Comparison of ENCODE assay signal across 2 cellular contexts in genomic region chr19:10661946-10662345, GRCh38.
TF ChIP-seq lines count a peak whose summit lies in the region.

No MANE protein-coding gene starts in this region.

TF ChIP-seq in HepG2, 621 proteins besides CTCF, POLR2A, EP300 and RAD21:
- TF ChIP-seq, protein P1, sequence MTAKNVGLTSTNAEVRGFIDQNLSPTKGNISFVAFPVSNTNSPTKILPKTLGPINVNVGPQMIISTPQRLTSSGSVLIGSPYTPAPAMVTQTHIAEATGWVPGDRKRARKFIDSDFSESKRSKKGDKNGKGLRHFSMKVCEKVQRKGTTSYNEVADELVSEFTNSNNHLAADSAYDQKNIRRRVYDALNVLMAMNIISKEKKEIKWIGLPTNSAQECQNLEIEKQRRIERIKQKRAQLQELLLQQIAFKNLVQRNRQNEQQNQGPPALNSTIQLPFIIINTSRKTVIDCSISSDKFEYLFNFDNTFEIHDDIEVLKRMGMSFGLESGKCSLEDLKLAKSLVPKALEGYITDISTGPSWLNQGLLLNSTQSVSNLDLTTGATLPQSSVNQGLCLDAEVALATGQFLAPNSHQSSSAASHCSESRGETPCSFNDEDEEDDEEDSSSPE (CRISPR knock-in tag; IDR thresholded peaks at IDR 0.05): no peak
- peak; percentile 11 for TF ChIP-seq RBM22 (optimal IDR thresholded peaks at IDR 0.05; ENCODE audit: low read length)

TF ChIP-seq in WTC11, 78 proteins besides CTCF, POLR2A, EP300 and RAD21:
- TF ChIP-seq GABPB1 (CRISPR knock-in tag; IDR thresholded peaks at IDR 0.05): no peak
- TF ChIP-seq, protein P2, sequence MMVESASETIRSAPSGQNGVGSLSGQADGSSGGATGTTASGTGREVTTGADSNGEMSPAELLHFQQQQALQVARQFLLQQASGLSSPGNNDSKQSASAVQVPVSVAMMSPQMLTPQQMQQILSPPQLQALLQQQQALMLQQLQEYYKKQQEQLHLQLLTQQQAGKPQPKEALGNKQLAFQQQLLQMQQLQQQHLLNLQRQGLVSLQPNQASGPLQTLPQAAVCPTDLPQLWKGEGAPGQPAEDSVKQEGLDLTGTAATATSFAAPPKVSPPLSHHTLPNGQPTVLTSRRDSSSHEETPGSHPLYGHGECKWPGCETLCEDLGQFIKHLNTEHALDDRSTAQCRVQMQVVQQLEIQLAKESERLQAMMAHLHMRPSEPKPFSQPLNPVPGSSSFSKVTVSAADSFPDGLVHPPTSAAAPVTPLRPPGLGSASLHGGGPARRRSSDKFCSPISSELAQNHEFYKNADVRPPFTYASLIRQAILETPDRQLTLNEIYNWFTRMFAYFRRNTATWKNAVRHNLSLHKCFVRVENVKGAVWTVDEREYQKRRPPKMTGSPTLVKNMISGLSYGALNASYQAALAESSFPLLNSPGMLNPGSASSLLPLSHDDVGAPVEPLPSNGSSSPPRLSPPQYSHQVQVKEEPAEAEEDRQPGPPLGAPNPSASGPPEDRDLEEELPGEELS (CRISPR knock-in tag; IDR thresholded peaks at IDR 0.05): no peak
- no peak for TF ChIP-seq CREB1 (CRISPR knock-in tag; IDR thresholded peaks at IDR 0.05)
- no peak for TF ChIP-seq MYBL2 (CRISPR knock-in tag; IDR thresholded peaks at IDR 0.05)
- no peak for TF ChIP-seq TEAD1 (CRISPR knock-in tag; IDR thresholded peaks at IDR 0.05)
- TF ChIP-seq ZNF219 (CRISPR knock-in tag; IDR thresholded peaks at IDR 0.05; ENCODE audit: borderline replicate concordance): no peak
- no peak for TF ChIP-seq JAZF1 (CRISPR knock-in tag; IDR thresholded peaks at IDR 0.05)
- TF ChIP-seq, protein P3, sequence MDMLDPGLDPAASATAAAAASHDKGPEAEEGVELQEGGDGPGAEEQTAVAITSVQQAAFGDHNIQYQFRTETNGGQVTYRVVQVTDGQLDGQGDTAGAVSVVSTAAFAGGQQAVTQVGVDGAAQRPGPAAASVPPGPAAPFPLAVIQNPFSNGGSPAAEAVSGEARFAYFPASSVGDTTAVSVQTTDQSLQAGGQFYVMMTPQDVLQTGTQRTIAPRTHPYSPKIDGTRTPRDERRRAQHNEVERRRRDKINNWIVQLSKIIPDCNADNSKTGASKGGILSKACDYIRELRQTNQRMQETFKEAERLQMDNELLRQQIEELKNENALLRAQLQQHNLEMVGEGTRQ (CRISPR knock-in tag; IDR thresholded peaks at IDR 0.05): no peak
- no peak for TF ChIP-seq ELF4 (CRISPR knock-in tag; IDR thresholded peaks at IDR 0.05; ENCODE audit: low read depth)
- no peak for TF ChIP-seq ZBTB21 (CRISPR knock-in tag; IDR thresholded peaks at IDR 0.05; ENCODE audit: borderline replicate concordance)
- TF ChIP-seq ZNF281 (CRISPR knock-in tag; IDR thresholded peaks at IDR 0.05): no peak
- TF ChIP-seq, protein P4, sequence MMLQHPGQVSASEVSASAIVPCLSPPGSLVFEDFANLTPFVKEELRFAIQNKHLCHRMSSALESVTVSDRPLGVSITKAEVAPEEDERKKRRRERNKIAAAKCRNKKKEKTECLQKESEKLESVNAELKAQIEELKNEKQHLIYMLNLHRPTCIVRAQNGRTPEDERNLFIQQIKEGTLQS (CRISPR knock-in tag; conservative IDR thresholded peaks at IDR 0.05): no peak
- no peak for TF ChIP-seq ATF6 (CRISPR knock-in tag; IDR thresholded peaks at IDR 0.05)
- TF ChIP-seq, protein P5, sequence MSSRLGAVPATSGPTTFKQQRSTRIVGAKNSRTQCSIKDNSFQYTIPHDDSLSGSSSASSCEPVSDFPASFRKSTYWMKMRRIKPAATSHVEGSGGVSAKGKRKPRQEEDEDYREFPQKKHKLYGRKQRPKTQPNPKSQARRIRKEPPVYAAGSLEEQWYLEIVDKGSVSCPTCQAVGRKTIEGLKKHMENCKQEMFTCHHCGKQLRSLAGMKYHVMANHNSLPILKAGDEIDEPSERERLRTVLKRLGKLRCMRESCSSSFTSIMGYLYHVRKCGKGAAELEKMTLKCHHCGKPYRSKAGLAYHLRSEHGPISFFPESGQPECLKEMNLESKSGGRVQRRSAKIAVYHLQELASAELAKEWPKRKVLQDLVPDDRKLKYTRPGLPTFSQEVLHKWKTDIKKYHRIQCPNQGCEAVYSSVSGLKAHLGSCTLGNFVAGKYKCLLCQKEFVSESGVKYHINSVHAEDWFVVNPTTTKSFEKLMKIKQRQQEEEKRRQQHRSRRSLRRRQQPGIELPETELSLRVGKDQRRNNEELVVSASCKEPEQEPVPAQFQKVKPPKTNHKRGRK (CRISPR knock-in tag; IDR thresholded peaks at IDR 0.05; ENCODE audit: borderline replicate concordance): no peak
TF ChIP-seq in WTC11: peak in this region for 0.
